Comparison of ENCODE assay signal across 16 cellular contexts in genomic region chr3:60147249-60147648, GRCh38.
"Had no signal": no experiment of that assay in that cellular context is flagged by ENCODE, and none has a peak within 500 bp of the region (broad histone marks: within the 10 kb centered on the region; RNA-seq: fewer than 3 reads in every experiment).

No MANE protein-coding gene starts in this region.

- H3K27me3 Mint-ChIP-seq: central memory CD8-positive, alpha-beta T cell; progenitor cell of endocrine pancreas; stimulated activated naive B cell treated with anti-CD40 and anti-IgM and Interleukin-4, amounts not matched to agents 10 μg/mL and 1 μg/mL and 100 μg/mL, for 72 hours had no signal

- H3K4me3 Mint-ChIP-seq: activated T-cell treated with anti-CD3 and anti-CD28 coated beads, Interleukin-2, amount 50 U/mL, for 72 hours; central memory CD8-positive, alpha-beta T cell; immature natural killer cell; stimulated activated naive B cell treated with anti-CD40 and anti-IgM and Interleukin-4, amounts not matched to agents 10 μg/mL and 1 μg/mL and 100 μg/mL, for 72 hours had no signal

- DNase-seq: activated CD4-positive, CD25-positive, alpha-beta regulatory T cell; activated CD8-positive, alpha-beta memory T cell treated with anti-CD3 and anti-CD28 coated beads for 24 hours; activated gamma-delta T cell; activated T-cell treated with anti-CD3 and anti-CD28 coated beads, Interleukin-2, amount 50 U/mL, for 72 hours; aorta; brain microvascular endothelial cell; colonic mucosa; heart left ventricle; immature natural killer cell; kidney glomerular epithelial cell; left ventricle myocardium superior; stimulated activated naive B cell treated with anti-CD40 and anti-IgM and Interleukin-4, amounts not matched to agents 10 μg/mL and 1 μg/mL and 100 μg/mL, for 72 hours; T-helper 9 cell; tibial artery had no signal

- H3K4me1 Mint-ChIP-seq: central memory CD8-positive, alpha-beta T cell; immature natural killer cell had no signal

- ATAC-seq: activated T-cell treated with anti-CD3 and anti-CD28 coated beads, Interleukin-2, amount 50 U/mL, for 72 hours; heart left ventricle; left ventricle myocardium superior; stimulated activated naive B cell treated with anti-CD40 and anti-IgM and Interleukin-4, amounts not matched to agents 10 μg/mL and 1 μg/mL and 100 μg/mL, for 72 hours had no signal

- H3K36me3 Mint-ChIP-seq: immature natural killer cell; stimulated activated naive B cell treated with anti-CD40 and anti-IgM and Interleukin-4, amounts not matched to agents 10 μg/mL and 1 μg/mL and 100 μg/mL, for 72 hours had no signal

- H3K9me3 Mint-ChIP-seq: central memory CD8-positive, alpha-beta T cell; immature natural killer cell; stimulated activated naive B cell treated with anti-CD40 and anti-IgM and Interleukin-4, amounts not matched to agents 10 μg/mL and 1 μg/mL and 100 μg/mL, for 72 hours had no signal

- H3K27ac Mint-ChIP-seq: activated T-cell treated with anti-CD3 and anti-CD28 coated beads, Interleukin-2, amount 50 U/mL, for 72 hours; immature natural killer cell; progenitor cell of endocrine pancreas; stimulated activated naive B cell treated with anti-CD40 and anti-IgM and Interleukin-4, amounts not matched to agents 10 μg/mL and 1 μg/mL and 100 μg/mL, for 72 hours had no signal
